ENCODE assay signal across 1 cellular context in the genomic region with DNA sequence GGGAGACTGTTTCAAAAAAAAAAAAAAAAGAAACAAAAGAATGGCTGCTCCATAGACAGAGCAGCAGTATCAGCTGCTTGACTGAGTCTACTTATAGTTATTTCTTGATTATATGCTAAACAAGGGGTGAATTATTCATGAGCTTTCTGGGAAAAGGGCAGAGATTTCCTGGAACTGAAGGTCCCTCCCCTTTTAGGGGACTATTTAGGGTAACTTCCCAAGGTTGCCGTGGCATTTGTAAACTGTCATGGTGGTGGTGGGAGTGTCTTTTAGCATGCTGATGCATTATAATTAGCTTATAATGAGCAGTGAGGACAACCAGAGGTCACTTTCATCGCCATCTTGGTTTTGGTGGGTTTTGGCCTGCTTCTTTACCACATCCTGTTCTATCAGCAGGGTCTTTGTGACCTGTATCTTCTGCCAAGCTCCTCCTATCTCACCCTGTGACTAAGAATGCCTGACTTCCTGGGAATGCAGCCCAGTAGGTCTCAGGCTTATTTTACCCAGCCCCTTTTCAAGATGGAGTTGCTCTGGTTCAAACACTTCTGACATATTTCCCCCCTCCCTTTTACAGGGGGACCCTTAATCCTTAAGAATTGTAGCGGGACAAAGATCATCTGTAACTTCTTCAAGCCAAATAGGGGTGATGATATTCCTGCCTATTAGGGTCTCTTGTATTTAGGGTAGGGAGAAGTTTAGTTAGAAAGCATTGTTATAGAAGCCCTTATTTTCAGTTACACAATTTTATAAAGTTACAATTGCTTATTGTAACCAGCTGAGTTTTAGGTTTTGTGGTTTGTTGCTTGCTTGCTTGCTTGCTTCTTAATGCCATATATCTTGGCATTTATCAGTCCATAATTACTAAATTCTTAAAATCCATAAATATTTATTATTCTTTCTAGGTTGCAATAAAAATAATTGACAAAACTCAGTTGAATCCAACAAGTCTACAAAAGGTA.
TF ChIP-seq lines count a peak whose summit lies in the region.

No MANE protein-coding gene starts in this region.

TF ChIP-seq in K562, 482 proteins besides CTCF, POLR2A, EP300 and RAD21 (continued from another document and continues in another):
- TF ChIP-seq, protein P1, sequence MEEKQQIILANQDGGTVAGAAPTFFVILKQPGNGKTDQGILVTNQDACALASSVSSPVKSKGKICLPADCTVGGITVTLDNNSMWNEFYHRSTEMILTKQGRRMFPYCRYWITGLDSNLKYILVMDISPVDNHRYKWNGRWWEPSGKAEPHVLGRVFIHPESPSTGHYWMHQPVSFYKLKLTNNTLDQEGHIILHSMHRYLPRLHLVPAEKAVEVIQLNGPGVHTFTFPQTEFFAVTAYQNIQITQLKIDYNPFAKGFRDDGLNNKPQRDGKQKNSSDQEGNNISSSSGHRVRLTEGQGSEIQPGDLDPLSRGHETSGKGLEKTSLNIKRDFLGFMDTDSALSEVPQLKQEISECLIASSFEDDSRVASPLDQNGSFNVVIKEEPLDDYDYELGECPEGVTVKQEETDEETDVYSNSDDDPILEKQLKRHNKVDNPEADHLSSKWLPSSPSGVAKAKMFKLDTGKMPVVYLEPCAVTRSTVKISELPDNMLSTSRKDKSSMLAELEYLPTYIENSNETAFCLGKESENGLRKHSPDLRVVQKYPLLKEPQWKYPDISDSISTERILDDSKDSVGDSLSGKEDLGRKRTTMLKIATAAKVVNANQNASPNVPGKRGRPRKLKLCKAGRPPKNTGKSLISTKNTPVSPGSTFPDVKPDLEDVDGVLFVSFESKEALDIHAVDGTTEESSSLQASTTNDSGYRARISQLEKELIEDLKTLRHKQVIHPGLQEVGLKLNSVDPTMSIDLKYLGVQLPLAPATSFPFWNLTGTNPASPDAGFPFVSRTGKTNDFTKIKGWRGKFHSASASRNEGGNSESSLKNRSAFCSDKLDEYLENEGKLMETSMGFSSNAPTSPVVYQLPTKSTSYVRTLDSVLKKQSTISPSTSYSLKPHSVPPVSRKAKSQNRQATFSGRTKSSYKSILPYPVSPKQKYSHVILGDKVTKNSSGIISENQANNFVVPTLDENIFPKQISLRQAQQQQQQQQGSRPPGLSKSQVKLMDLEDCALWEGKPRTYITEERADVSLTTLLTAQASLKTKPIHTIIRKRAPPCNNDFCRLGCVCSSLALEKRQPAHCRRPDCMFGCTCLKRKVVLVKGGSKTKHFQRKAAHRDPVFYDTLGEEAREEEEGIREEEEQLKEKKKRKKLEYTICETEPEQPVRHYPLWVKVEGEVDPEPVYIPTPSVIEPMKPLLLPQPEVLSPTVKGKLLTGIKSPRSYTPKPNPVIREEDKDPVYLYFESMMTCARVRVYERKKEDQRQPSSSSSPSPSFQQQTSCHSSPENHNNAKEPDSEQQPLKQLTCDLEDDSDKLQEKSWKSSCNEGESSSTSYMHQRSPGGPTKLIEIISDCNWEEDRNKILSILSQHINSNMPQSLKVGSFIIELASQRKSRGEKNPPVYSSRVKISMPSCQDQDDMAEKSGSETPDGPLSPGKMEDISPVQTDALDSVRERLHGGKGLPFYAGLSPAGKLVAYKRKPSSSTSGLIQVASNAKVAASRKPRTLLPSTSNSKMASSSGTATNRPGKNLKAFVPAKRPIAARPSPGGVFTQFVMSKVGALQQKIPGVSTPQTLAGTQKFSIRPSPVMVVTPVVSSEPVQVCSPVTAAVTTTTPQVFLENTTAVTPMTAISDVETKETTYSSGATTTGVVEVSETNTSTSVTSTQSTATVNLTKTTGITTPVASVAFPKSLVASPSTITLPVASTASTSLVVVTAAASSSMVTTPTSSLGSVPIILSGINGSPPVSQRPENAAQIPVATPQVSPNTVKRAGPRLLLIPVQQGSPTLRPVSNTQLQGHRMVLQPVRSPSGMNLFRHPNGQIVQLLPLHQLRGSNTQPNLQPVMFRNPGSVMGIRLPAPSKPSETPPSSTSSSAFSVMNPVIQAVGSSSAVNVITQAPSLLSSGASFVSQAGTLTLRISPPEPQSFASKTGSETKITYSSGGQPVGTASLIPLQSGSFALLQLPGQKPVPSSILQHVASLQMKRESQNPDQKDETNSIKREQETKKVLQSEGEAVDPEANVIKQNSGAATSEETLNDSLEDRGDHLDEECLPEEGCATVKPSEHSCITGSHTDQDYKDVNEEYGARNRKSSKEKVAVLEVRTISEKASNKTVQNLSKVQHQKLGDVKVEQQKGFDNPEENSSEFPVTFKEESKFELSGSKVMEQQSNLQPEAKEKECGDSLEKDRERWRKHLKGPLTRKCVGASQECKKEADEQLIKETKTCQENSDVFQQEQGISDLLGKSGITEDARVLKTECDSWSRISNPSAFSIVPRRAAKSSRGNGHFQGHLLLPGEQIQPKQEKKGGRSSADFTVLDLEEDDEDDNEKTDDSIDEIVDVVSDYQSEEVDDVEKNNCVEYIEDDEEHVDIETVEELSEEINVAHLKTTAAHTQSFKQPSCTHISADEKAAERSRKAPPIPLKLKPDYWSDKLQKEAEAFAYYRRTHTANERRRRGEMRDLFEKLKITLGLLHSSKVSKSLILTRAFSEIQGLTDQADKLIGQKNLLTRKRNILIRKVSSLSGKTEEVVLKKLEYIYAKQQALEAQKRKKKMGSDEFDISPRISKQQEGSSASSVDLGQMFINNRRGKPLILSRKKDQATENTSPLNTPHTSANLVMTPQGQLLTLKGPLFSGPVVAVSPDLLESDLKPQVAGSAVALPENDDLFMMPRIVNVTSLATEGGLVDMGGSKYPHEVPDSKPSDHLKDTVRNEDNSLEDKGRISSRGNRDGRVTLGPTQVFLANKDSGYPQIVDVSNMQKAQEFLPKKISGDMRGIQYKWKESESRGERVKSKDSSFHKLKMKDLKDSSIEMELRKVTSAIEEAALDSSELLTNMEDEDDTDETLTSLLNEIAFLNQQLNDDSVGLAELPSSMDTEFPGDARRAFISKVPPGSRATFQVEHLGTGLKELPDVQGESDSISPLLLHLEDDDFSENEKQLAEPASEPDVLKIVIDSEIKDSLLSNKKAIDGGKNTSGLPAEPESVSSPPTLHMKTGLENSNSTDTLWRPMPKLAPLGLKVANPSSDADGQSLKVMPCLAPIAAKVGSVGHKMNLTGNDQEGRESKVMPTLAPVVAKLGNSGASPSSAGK (IDR thresholded peaks at IDR 0.05): no peak
- TF ChIP-seq NCOR1 (IDR thresholded peaks at IDR 0.05) (peak; percentile 8; the same call in 1 of the 2 replicates), GATA2 (CRISPR knock-in tag; IDR thresholded peaks at IDR 0.05) (no peak), COPS2 (conservative IDR thresholded peaks at IDR 0.05) (no peak), PRPF4 (IDR thresholded peaks at IDR 0.05; ENCODE audit: insufficient read depth, low read depth, low read length, poor library complexity, severe bottlenecking) (no peak), ZFPM2 (CRISPR knock-in tag; IDR thresholded peaks at IDR 0.05) (peak; percentile 99), ZFP30 (CRISPR knock-in tag; IDR thresholded peaks at IDR 0.05; ENCODE audit: borderline replicate concordance) (peak; percentile 79; the same call in 1 of the 2 replicates), SIN3A (IDR thresholded peaks at IDR 0.05; ENCODE audit: borderline replicate concordance in 2 of 2, control insufficient read depth in 1 of 2, low read depth in 2 of 2, low read length in 2 of 2) (no peak), ZNF134 (CRISPR knock-in tag; conservative IDR thresholded peaks at IDR 0.05) (peak; percentile 96), CSDE1 (IDR thresholded peaks at IDR 0.05) (no peak), BHLHE40 (IDR thresholded peaks at IDR 0.05; ENCODE audit: low read length) (no peak), ERF (CRISPR knock-in tag; IDR thresholded peaks at IDR 0.05) (peak; percentile 100), BRF1 (IDR thresholded peaks at IDR 0.05; ENCODE audit: borderline replicate concordance, extremely low read depth, insufficient read length) (no peak), NR2F6 (CRISPR knock-in tag; IDR thresholded peaks at IDR 0.05) (peak; percentile 97), FOSL1 (tag; conservative IDR thresholded peaks at IDR 0.05) (peak; percentile 81), NFE2 (IDR thresholded peaks at IDR 0.05; ENCODE audit: low read depth) (0 out of 2 replicates have a peak, but pooled peaks have one; percentile 5), POLR2H (tag; IDR thresholded peaks at IDR 0.05; ENCODE audit: low read depth) (peak; percentile 96), ZNF232 (CRISPR knock-in tag; IDR thresholded peaks at IDR 0.05) (no peak), NR1H2 (CRISPR knock-in tag; IDR thresholded peaks at IDR 0.05) (no peak), RBM14 (IDR thresholded peaks at IDR 0.05; ENCODE audit: borderline replicate concordance, insufficient read depth, low read depth, low read length) (no peak), ZBTB8A (IDR thresholded peaks at IDR 0.05; ENCODE audit: partially characterized antibody) (no peak), NCOA6 (IDR thresholded peaks at IDR 0.05) (no peak), ZNF175 (CRISPR knock-in tag; IDR thresholded peaks at IDR 0.05; ENCODE audit: low read depth) (peak; percentile 100), SLC30A9 (CRISPR knock-in tag; IDR thresholded peaks at IDR 0.05) (peak; percentile 95), MAZ (CRISPR knock-in tag; conservative IDR thresholded peaks at IDR 0.05 in 1 of 2, IDR thresholded peaks at IDR 0.05 in 1 of 2) (peak; percentile 20 to 100; a peak in 2 of 4 replicates), SREBF1 (IDR thresholded peaks at IDR 0.05; ENCODE audit: borderline replicate concordance, low read depth, low read length) (no peak), HDAC3 (IDR thresholded peaks at IDR 0.05; ENCODE audit: borderline replicate concordance, partially characterized antibody) (no peak)
- TF ChIP-seq, protein P2, sequence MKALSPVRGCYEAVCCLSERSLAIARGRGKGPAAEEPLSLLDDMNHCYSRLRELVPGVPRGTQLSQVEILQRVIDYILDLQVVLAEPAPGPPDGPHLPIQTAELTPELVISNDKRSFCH (CRISPR knock-in tag; IDR thresholded peaks at IDR 0.05): peak; percentile 98
- TF ChIP-seq, protein P2 (tag; IDR thresholded peaks at IDR 0.05): peak; percentile 100
- TF ChIP-seq, protein P3, sequence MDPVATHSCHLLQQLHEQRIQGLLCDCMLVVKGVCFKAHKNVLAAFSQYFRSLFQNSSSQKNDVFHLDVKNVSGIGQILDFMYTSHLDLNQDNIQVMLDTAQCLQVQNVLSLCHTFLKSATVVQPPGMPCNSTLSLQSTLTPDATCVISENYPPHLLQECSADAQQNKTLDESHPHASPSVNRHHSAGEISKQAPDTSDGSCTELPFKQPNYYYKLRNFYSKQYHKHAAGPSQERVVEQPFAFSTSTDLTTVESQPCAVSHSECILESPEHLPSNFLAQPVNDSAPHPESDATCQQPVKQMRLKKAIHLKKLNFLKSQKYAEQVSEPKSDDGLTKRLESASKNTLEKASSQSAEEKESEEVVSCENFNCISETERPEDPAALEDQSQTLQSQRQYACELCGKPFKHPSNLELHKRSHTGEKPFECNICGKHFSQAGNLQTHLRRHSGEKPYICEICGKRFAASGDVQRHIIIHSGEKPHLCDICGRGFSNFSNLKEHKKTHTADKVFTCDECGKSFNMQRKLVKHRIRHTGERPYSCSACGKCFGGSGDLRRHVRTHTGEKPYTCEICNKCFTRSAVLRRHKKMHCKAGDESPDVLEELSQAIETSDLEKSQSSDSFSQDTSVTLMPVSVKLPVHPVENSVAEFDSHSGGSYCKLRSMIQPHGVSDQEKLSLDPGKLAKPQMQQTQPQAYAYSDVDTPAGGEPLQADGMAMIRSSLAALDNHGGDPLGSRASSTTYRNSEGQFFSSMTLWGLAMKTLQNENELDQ (CRISPR knock-in tag; IDR thresholded peaks at IDR 0.05; ENCODE audit: borderline replicate concordance): no peak
- TF ChIP-seq, protein P4, sequence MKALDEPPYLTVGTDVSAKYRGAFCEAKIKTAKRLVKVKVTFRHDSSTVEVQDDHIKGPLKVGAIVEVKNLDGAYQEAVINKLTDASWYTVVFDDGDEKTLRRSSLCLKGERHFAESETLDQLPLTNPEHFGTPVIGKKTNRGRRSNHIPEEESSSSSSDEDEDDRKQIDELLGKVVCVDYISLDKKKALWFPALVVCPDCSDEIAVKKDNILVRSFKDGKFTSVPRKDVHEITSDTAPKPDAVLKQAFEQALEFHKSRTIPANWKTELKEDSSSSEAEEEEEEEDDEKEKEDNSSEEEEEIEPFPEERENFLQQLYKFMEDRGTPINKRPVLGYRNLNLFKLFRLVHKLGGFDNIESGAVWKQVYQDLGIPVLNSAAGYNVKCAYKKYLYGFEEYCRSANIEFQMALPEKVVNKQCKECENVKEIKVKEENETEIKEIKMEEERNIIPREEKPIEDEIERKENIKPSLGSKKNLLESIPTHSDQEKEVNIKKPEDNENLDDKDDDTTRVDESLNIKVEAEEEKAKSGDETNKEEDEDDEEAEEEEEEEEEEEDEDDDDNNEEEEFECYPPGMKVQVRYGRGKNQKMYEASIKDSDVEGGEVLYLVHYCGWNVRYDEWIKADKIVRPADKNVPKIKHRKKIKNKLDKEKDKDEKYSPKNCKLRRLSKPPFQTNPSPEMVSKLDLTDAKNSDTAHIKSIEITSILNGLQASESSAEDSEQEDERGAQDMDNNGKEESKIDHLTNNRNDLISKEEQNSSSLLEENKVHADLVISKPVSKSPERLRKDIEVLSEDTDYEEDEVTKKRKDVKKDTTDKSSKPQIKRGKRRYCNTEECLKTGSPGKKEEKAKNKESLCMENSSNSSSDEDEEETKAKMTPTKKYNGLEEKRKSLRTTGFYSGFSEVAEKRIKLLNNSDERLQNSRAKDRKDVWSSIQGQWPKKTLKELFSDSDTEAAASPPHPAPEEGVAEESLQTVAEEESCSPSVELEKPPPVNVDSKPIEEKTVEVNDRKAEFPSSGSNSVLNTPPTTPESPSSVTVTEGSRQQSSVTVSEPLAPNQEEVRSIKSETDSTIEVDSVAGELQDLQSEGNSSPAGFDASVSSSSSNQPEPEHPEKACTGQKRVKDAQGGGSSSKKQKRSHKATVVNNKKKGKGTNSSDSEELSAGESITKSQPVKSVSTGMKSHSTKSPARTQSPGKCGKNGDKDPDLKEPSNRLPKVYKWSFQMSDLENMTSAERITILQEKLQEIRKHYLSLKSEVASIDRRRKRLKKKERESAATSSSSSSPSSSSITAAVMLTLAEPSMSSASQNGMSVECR (CRISPR knock-in tag; IDR thresholded peaks at IDR 0.05): no peak
- TF ChIP-seq, protein P5, sequence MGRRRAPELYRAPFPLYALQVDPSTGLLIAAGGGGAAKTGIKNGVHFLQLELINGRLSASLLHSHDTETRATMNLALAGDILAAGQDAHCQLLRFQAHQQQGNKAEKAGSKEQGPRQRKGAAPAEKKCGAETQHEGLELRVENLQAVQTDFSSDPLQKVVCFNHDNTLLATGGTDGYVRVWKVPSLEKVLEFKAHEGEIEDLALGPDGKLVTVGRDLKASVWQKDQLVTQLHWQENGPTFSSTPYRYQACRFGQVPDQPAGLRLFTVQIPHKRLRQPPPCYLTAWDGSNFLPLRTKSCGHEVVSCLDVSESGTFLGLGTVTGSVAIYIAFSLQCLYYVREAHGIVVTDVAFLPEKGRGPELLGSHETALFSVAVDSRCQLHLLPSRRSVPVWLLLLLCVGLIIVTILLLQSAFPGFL (CRISPR knock-in tag; IDR thresholded peaks at IDR 0.05): no peak
- TF ChIP-seq, protein P6, sequence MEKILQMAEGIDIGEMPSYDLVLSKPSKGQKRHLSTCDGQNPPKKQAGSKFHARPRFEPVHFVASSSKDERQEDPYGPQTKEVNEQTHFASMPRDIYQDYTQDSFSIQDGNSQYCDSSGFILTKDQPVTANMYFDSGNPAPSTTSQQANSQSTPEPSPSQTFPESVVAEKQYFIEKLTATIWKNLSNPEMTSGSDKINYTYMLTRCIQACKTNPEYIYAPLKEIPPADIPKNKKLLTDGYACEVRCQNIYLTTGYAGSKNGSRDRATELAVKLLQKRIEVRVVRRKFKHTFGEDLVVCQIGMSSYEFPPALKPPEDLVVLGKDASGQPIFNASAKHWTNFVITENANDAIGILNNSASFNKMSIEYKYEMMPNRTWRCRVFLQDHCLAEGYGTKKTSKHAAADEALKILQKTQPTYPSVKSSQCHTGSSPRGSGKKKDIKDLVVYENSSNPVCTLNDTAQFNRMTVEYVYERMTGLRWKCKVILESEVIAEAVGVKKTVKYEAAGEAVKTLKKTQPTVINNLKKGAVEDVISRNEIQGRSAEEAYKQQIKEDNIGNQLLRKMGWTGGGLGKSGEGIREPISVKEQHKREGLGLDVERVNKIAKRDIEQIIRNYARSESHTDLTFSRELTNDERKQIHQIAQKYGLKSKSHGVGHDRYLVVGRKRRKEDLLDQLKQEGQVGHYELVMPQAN (IDR thresholded peaks at IDR 0.05; ENCODE audit: borderline replicate concordance): no peak
